14 cellular contexts compared by ENCODE assay signal in genomic region chr7:30921951-30922401, GRCh38. TPM values are rescaled to one million over a fixed set of nuclear protein-coding genes. Genes with fewer than 3 reads are reported as not detected.
DNase-seq lines count a peak whose midpoint lies in the region; ATAC-seq and TF ChIP-seq lines count a peak whose summit lies in the region.
"Had no signal": no experiment of that assay in that cellular context is flagged by ENCODE, and none has a peak within 500 bp of the region (broad histone marks: within the 10 kb centered on the region; RNA-seq: fewer than 3 reads in every experiment).

No MANE protein-coding gene starts in this region.

- no peak overlapping the region for H2BK120ac ChIP-seq in trophoblast cell (ENCODE audit: insufficient read depth, low read length, poor library complexity)

- H3K4me1 ChIP-seq in RWPE2 (ENCODE audit: insufficient read depth, poor library complexity, severe bottlenecking) (peaks cover 6% of the 10 kb centered on the region), trophoblast cell (ENCODE audit: control insufficient read depth in 1 of 2, insufficient read depth in 2 of 2, low read length in 2 of 2) (peaks cover 9 to 11% of the 10 kb centered on the region in 2 experiments)

- H3K4me2 ChIP-seq in trophoblast cell (ENCODE audit: low read length) = no peak overlapping the region
- H3K4me2 ChIP-seq: BLaER1 had no signal

- H3K27ac ChIP-seq in RWPE2 (ENCODE audit: poor library complexity, severe bottlenecking) = no peak overlapping the region
- no peak overlapping the region for H3K27ac ChIP-seq in trophoblast cell (ENCODE audit: low read depth, low read length)
- H3K27ac ChIP-seq in brain microvascular endothelial cell = no peak overlapping the region
- H3K27ac ChIP-seq: BLaER1 had no signal

- H3K79me1 ChIP-seq in trophoblast cell (ENCODE audit: low read length) = peaks cover 2% of the 10 kb centered on the region

- no peak overlapping the region for H2AFZ ChIP-seq in trophoblast cell (ENCODE audit: insufficient read depth, low read length, poor library complexity)

- intact Hi-C loops in left ventricle myocardium superior (cut with micrococcal nuclease) = no loop called here

- ATAC-seq in RWPE2 (ENCODE audit: low read depth) (no peak), left ventricle myocardium superior (no peak), GM21576 (IDR thresholded peaks at IDR 0.05; ENCODE audit: unreplicated experiment) (no peak), GM18519 (IDR thresholded peaks at IDR 0.05; ENCODE audit: low FRiP score, unreplicated experiment) (no peak)

- H3K18ac ChIP-seq in trophoblast cell (ENCODE audit: low read length) = peak overlapping the region; percentile 12

- no peak overlapping the region for H3K4ac ChIP-seq in trophoblast cell (ENCODE audit: low read depth, low read length)

- H3K4me3 ChIP-seq in RWPE2 (ENCODE audit: severe bottlenecking) (no peak overlapping the region), trophoblast cell (ENCODE audit: low read depth, low read length) (no peak overlapping the region), brain microvascular endothelial cell (ENCODE audit: low read depth, low read length) (no peak overlapping the region)
- H3K4me3 ChIP-seq: BLaER1, K562 had no signal

- peak overlapping the region; percentile 3 for H2AK5ac ChIP-seq in trophoblast cell (ENCODE audit: low read length)

- no peak overlapping the region for H3K14ac ChIP-seq in trophoblast cell (ENCODE audit: low read length)

- no peaks in the 10 kb centered on the region for H3K36me3 ChIP-seq in RWPE2 (ENCODE audit: low read depth)
- H3K36me3 ChIP-seq in trophoblast cell (ENCODE audit: control insufficient read depth in 1 of 2, insufficient read depth in 2 of 2, low read length in 2 of 2) = no peaks in the 10 kb centered on the region
- H3K36me3 ChIP-seq in brain microvascular endothelial cell (replicated peaks) = no peaks in the 10 kb centered on the region
- H3K36me3 ChIP-seq: BLaER1 had no signal

- H4K12ac ChIP-seq in trophoblast cell (ENCODE audit: low read depth, low read length) = no peak overlapping the region

- no peak overlapping the region for H4K8ac ChIP-seq in trophoblast cell (ENCODE audit: low read depth, low read length)

- H3K23ac ChIP-seq in trophoblast cell (ENCODE audit: low read length) = no peak overlapping the region

- DNase-seq in 8988T (peak; percentile 4), RWPE2 (ENCODE audit: low spot score) (peak; percentile 45), left ventricle myocardium superior (peak; percentile 29), trophoblast cell (no peak), Kasumi-1 (lab: John Stamatoyannopoulos, UW) (no peak), brain microvascular endothelial cell (no peak)
- DNase-seq: NCI-H748 treated with DMSO at 0.1 percent for 48 hours had no signal

- H4K91ac ChIP-seq in trophoblast cell (ENCODE audit: low read depth, low read length) = peak overlapping the region; percentile 40

- no peak overlapping the region for H3K9ac ChIP-seq in trophoblast cell (ENCODE audit: low read length)
- H3K9ac ChIP-seq: BLaER1 had no signal

- WGBS in trophoblast cell (ENCODE audit: extremely low coverage, insufficient coverage, insufficient read length) = no CpG with 5 or more reads among the region's 14 CpGs

- no peaks in the 10 kb centered on the region for H3K79me2 ChIP-seq in trophoblast cell (ENCODE audit: control insufficient read depth, insufficient read depth, low read length, poor library complexity)

- in situ Hi-C loops in brain microvascular endothelial cell (cut with HindIII; ENCODE audit: low pct_ligation_motif_present, low sequenced_read_pairs) = no loop called here

- TF ChIP-seq CTCF in RWPE2 (IDR thresholded peaks at IDR 0.05; ENCODE audit: poor library complexity, severe bottlenecking) (no peak), brain microvascular endothelial cell (IDR thresholded peaks at IDR 0.05; ENCODE audit: low read depth, low read length, missing control alignments) (no peak)

- peak overlapping the region; percentile 9 for H2BK12ac ChIP-seq in trophoblast cell (ENCODE audit: low read length)

- H3K9me3 ChIP-seq in RWPE2 (ENCODE audit: severe bottlenecking) = no peaks in the 10 kb centered on the region
- peaks cover 2% of the 10 kb centered on the region for H3K9me3 ChIP-seq in trophoblast cell (ENCODE audit: insufficient read depth, low read depth, low read length)

- no peaks in the 10 kb centered on the region for H3K27me3 ChIP-seq in RWPE2 (ENCODE audit: insufficient read depth, poor library complexity, severe bottlenecking)
- no peaks in the 10 kb centered on the region for H3K27me3 ChIP-seq in trophoblast cell (ENCODE audit: insufficient read depth, low read length)
- no peaks in the 10 kb centered on the region for H3K27me3 ChIP-seq in brain microvascular endothelial cell (replicated peaks)
- H3K27me3 ChIP-seq: BLaER1 had no signal

- H2BK5ac ChIP-seq in trophoblast cell (ENCODE audit: low read depth, low read length, poor library complexity) = no peak overlapping the region

RNA-seq across cellular contexts. Expression of gene AQP1, which starts 10.3 kb away (rescaled TPM):
- 323 TPM for total RNA-seq in left ventricle myocardium superior
- polyA plus RNA-seq in trophoblast cell (2013) = 31.8 and 35.6 TPM in 2 replicates
- total RNA-seq: activated T-helper 2 cell treated with anti-CD3 and anti-CD28 coated beads, Interferon-gamma antibody, Interleukin-2, Interleukin-4, amounts not matched to agents 10 μg/mL and 5 μg/mL and 100 μg/mL, durations not matched to agents 14 hours and 24 hours and 36 hours had no signal

RNA-seq across cellular contexts. Expression of gene GHRHR, which starts 41.8 kb away (rescaled TPM):
- not detected for total RNA-seq in left ventricle myocardium superior
- polyA plus RNA-seq in trophoblast cell (2013) = 0.31 and 0.79 TPM in 2 replicates
- total RNA-seq: activated T-helper 2 cell treated with anti-CD3 and anti-CD28 coated beads, Interferon-gamma antibody, Interleukin-2, Interleukin-4, amounts not matched to agents 10 μg/mL and 5 μg/mL and 100 μg/mL, durations not matched to agents 14 hours and 24 hours and 36 hours; fibroblast of lung; K562; neural crest cell had no signal
- polyA plus RNA-seq: fibroblast of lung, K562 had no signal

Comparison
In these comparisons a context has a peak if more than half of its experiments do, and no peak if none do; other contexts are left out.
1. DNase-seq: peak in 8988T (single experiment), RWPE2 (single experiment) and left ventricle myocardium superior (single experiment); none in trophoblast cell (0 of 2), Kasumi-1 (0 of 2) and brain microvascular endothelial cell (single experiment).